Comparison of ENCODE assay signal across 15 cellular contexts in genomic region chr17:27873746-27874145, GRCh38. TPM values are rescaled to one million over a fixed set of nuclear protein-coding genes. Genes with fewer than 3 reads are reported as not detected.
DNase-seq lines count a peak whose midpoint lies in the region; ATAC-seq and TF ChIP-seq lines count a peak whose summit lies in the region.
"Had no signal": no experiment of that assay in that cellular context is flagged by ENCODE, and none has a peak within 500 bp of the region (broad histone marks: within the 10 kb centered on the region; RNA-seq: fewer than 3 reads in every experiment).

No MANE protein-coding gene starts in this region.

- H3K4me3 Mint-ChIP-seq in MCF 10A (ENCODE audit: unreplicated experiment) (no peak overlapping the region), T-helper 17 cell (no peak overlapping the region)
- H3K4me3 Mint-ChIP-seq: IgD-negative memory B cell had no signal

- POLR2A ChIA-PET in MCF 10A (lab: Yijun Ruan, JAX): interaction anchor here (0.9 kb wide), 1 partner anchor 15 kb away, joined by 4 read pairs; no protein-coding TSS in a partner anchor

- intact Hi-C loops in MCF 10A (cut with micrococcal nuclease): no loop called here
- intact Hi-C loops in posterior vena cava (cut with DNase I): loop anchor here in 1 of 2 donors (10.0 kb wide), 1 partner anchor 219 kb away; no protein-coding TSS in a partner anchor

- ATAC-seq in T-helper 17 cell (no peak), GM19328 (IDR thresholded peaks at IDR 0.05; ENCODE audit: unreplicated experiment) (no peak)
- ATAC-seq: SK-N-SH treated with all-trans-retinoic acid at 6 μM for 48 hours had no signal

- no peak overlapping the region for H3K4me3 ChIP-seq in fibroblast of villous mesenchyme (ENCODE audit: low read depth, low read length)

- H3K27me3 Mint-ChIP-seq in MCF 10A (ENCODE audit: insufficient read depth, unreplicated experiment) (no peaks in the 10 kb centered on the region), T-helper 17 cell (no peaks in the 10 kb centered on the region)

- H3K9me3 Mint-ChIP-seq in MCF 10A (ENCODE audit: unreplicated experiment): no peaks in the 10 kb centered on the region

- DNase-seq in LoVo (ENCODE audit: low spot score): peak; percentile 25
- peak; percentile 25 for DNase-seq in MCF 10A (ENCODE audit: unreplicated experiment)
- peak; percentile 35 for DNase-seq in fibroblast of villous mesenchyme (ENCODE audit: low read depth)
- no peak for DNase-seq in posterior vena cava (ENCODE audit: low spot score)
- DNase-seq in T-helper 17 cell: no peak
- DNase-seq in HUDEP-2 (lab: John Stamatoyannopoulos, UW; ENCODE audit: unreplicated experiment in 76 of 76): no peak
- DNase-seq: C1 segment of cervical spinal cord, Karpas-422, NCI-H1105, NCI-H510A treated with DMSO at 0.1 percent for 48 hours, NCI-H774, SIG-M5 had no signal

- H3K27ac Mint-ChIP-seq in MCF 10A (ENCODE audit: low read depth, unreplicated experiment) (no peak overlapping the region), T-helper 17 cell (no peak overlapping the region)
- H3K27ac Mint-ChIP-seq: IgD-negative memory B cell had no signal

- TF ChIP-seq CTCF in MCF 10A (IDR thresholded peaks at IDR 0.05; ENCODE audit: unreplicated experiment) (no peak), fibroblast of villous mesenchyme (IDR thresholded peaks at IDR 0.05; ENCODE audit: insufficient read depth, low read depth, low read length) (no peak)

- H3K36me3 Mint-ChIP-seq in MCF 10A (ENCODE audit: insufficient read depth, unreplicated experiment) (no peaks in the 10 kb centered on the region), T-helper 17 cell (ENCODE audit: low read depth) (peaks cover 5% of the 10 kb centered on the region)

- no peaks in the 10 kb centered on the region for H3K9me3 ChIP-seq in T-helper 17 cell (ENCODE audit: control insufficient read depth, low read length, poor library complexity, severe bottlenecking)

- BruUV-seq in MCF 10A (replicated peaks; lab: Mats Ljungman, UMichigan): no TSS peak

- CTCF ChIA-PET in MCF 10A (lab: Yijun Ruan, JAX): interaction anchor here (1.2 to 14.1 kb wide), 3 partner anchors 69 to 219 kb away, joined by 3 to 445 read pairs (median 10); partner anchors contain the start of gene NOS2

- H3K4me1 Mint-ChIP-seq in MCF 10A (ENCODE audit: insufficient read depth, unreplicated experiment) (peaks cover 8% of the 10 kb centered on the region), T-helper 17 cell (peaks cover 4% of the 10 kb centered on the region)
- H3K4me1 Mint-ChIP-seq: IgD-negative memory B cell had no signal

RNA-seq across cellular contexts. Expression of gene LYRM9, which starts 19.4 kb away (rescaled TPM):
- total RNA-seq in MCF 10A (2022) (6.4 and 7.4 TPM in 2 replicates), fibroblast of villous mesenchyme (10.0 and 10.8 TPM in 2 replicates), posterior vena cava (1 to 10 TPM; 6.0 to 7.8 TPM), T-helper 17 cell (10 to 100 TPM in 1 of 2 donors, 1 to 10 TPM in 1; 9.1 to 11.6 TPM)

Comparison
In these comparisons a context has a peak if more than half of its experiments do, and no peak if none do; other contexts are left out.
1. DNase-seq: peak in LoVo (single experiment), MCF 10A (single experiment) and fibroblast of villous mesenchyme (single experiment); none in posterior vena cava (single experiment), T-helper 17 cell (0 of 3) and HUDEP-2 (0 of 76).